33 cellular contexts compared by ENCODE assay signal in genomic region chr4:46676364-46676763, GRCh38.
"Had no signal": no experiment of that assay in that cellular context is flagged by ENCODE, and none has a peak within 500 bp of the region (broad histone marks: within the 10 kb centered on the region; RNA-seq: fewer than 3 reads in every experiment).

No MANE protein-coding gene starts in this region.

- H3K27ac Mint-ChIP-seq: activated B cell treated with CpG ODN at 0.5 μM for 24 hours; activated CD8-positive, alpha-beta T cell treated with anti-CD3 and anti-CD28 coated beads for 36 hours; activated naive CD8-positive, alpha-beta T cell; activated T-helper 17 cell treated with anti-CD3 and anti-CD28 coated beads, Interleukin-2, amount 50 U/mL, for 72 hours; dendritic cell treated with granulocyte-macrophage colony-stimulating factor and Interleukin-4, amounts not matched to agents 40 ng/mL and 50 ng/mL, for 4 days; endodermal cell; T-helper 17 cell; T-helper 2 cell treated with Interferon-gamma antibody and Interleukin-4, amounts not matched to agents 5 μg/mL and 100 μg/mL, for 36 hours had no signal

- H3K4me3 Mint-ChIP-seq: activated B cell treated with CpG ODN at 0.5 μM for 24 hours; activated CD8-positive, alpha-beta T cell treated with anti-CD3 and anti-CD28 coated beads for 36 hours; activated naive CD8-positive, alpha-beta T cell; activated T-cell treated with anti-CD3 and anti-CD28 coated beads, Interleukin-2, amount 50 U/mL, for 4 hours; activated T-helper 17 cell treated with anti-CD3 and anti-CD28 coated beads, Interleukin-2, amount 50 U/mL, for 72 hours; central memory CD8-positive, alpha-beta T cell; dendritic cell treated with granulocyte-macrophage colony-stimulating factor and Interleukin-4, amounts not matched to agents 40 ng/mL and 50 ng/mL, for 4 days; endodermal cell; T-helper 17 cell; T-helper 2 cell treated with Interferon-gamma antibody and Interleukin-4, amounts not matched to agents 5 μg/mL and 100 μg/mL, for 36 hours had no signal

- DNase-seq: activated B cell treated with CpG ODN at 0.5 μM for 24 hours; activated CD4-positive, alpha-beta T cell treated with anti-CD3 and anti-CD28 coated beads for 48 hours; activated CD4-positive, alpha-beta T cell treated with anti-CD3 and anti-CD28 coated beads, Interleukin-2, amount 50 U/mL, for 1 hour; activated CD4-positive, alpha-beta T cell treated with anti-CD3 and anti-CD28 coated beads, Interleukin-2, amount 50 U/mL, for 48 hours; activated CD8-positive, alpha-beta memory T cell treated with anti-CD3 and anti-CD28 coated beads for 24 hours; activated CD8-positive, alpha-beta T cell treated with anti-CD3 and anti-CD28 coated beads for 36 hours; activated effector memory CD4-positive, alpha-beta T cell treated with Interleukin-2 at 50 U/mL for 16 hours; activated gamma-delta T cell treated with Interleukin-2 at 50 U/mL for 16 hours; activated naive CD4-positive, alpha-beta T cell treated with anti-CD3 and anti-CD28 coated beads, Interleukin-2, amount 50 U/mL, for 16 hours; activated naive CD4-positive, alpha-beta T cell treated with Interleukin-2 at 50 U/mL for 16 hours; activated T-cell treated with anti-CD3 and anti-CD28 coated beads, Interleukin-2, amount 50 U/mL, for 4 hours; amniotic stem cell; anterior cingulate cortex; brain microvascular endothelial cell; dorsolateral prefrontal cortex; effector memory CD4-positive, alpha-beta T cell; endodermal cell; foreskin fibroblast; T-helper 1 cell; T-helper 17 cell; T1000; WERI-Rb-1 had no signal

- H3K4me1 Mint-ChIP-seq: activated B cell treated with CpG ODN at 0.5 μM for 24 hours; activated T-helper 17 cell treated with anti-CD3 and anti-CD28 coated beads, Interleukin-2, amount 50 U/mL, for 72 hours; central memory CD8-positive, alpha-beta T cell; endodermal cell; T-helper 17 cell had no signal

- H3K27me3 ChIP-seq: brain microvascular endothelial cell, dorsolateral prefrontal cortex had no signal

- H3K36me3 Mint-ChIP-seq: activated naive CD8-positive, alpha-beta T cell had no signal

- H3K4me3 ChIP-seq: coronary artery, dorsolateral prefrontal cortex had no signal

- ATAC-seq: activated CD4-positive, CD25-positive, alpha-beta regulatory T cell treated with anti-CD3 and anti-CD28 coated beads, Interleukin-2, amount 50 U/mL, for 24 hours; activated CD8-positive, alpha-beta T cell treated with anti-CD3 and anti-CD28 coated beads for 36 hours; activated T-cell treated with anti-CD3 and anti-CD28 coated beads, Interleukin-2, amount 50 U/mL, for 4 hours; activated T-helper 17 cell treated with anti-CD3 and anti-CD28 coated beads, Interleukin-2, amount 50 U/mL, for 72 hours; esophagus mucosa; T-helper 17 cell had no signal

- H3K27ac ChIP-seq: brain microvascular endothelial cell, coronary artery, dorsolateral prefrontal cortex, WERI-Rb-1 had no signal

- H3K27me3 Mint-ChIP-seq: activated B cell treated with CpG ODN at 0.5 μM for 24 hours; activated CD8-positive, alpha-beta T cell treated with anti-CD3 and anti-CD28 coated beads for 36 hours; activated naive CD8-positive, alpha-beta T cell; activated T-helper 17 cell treated with anti-CD3 and anti-CD28 coated beads, Interleukin-2, amount 50 U/mL, for 72 hours; central memory CD8-positive, alpha-beta T cell; dendritic cell treated with granulocyte-macrophage colony-stimulating factor and Interleukin-4, amounts not matched to agents 40 ng/mL and 50 ng/mL, for 4 days; T-helper 17 cell had no signal

- H3K36me3 ChIP-seq: brain microvascular endothelial cell, WERI-Rb-1 had no signal

- FAIRE-seq: astrocyte, bronchial epithelial cell, frontal cortex had no signal
